ENCODE assay signal across 17 cellular contexts in the genomic region with DNA sequence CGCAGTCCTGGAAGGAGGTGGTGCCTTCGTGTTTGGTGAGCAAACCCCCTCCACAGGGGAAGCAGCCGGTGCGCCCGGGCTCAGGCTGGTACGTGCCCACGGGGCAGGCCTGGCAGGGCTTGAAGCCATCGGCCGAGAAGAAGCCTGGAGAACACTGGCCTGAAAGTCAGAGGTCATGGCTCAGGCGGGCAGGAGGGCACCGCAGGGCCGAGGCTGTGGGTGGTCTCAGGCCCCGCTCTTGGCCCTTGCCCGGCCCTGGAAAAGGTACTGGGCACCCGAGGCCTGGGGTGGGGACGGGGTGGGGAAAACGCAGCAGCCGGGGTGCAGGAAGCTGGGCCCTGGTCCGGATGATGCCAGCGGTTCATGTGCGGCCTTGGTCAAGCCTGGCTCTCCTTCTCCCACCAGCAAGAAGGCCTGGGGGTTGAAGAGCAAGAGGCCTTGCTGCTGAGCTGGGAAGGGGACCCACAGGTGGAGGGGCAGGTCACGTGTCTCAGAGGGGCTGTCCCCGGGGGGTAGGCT. TPM values are rescaled to one million over a fixed set of nuclear protein-coding genes. Genes with fewer than 3 reads are reported as not detected.
A peak's percentile ranks its signal among the peaks of the same experiment; 100 is the strongest.
DNase-seq lines count a peak whose midpoint lies in the region; ATAC-seq, FAIRE-seq and TF ChIP-seq lines count a peak whose summit lies in the region.
"Had no signal": no experiment of that assay in that cellular context is flagged by ENCODE, and none has a peak within 500 bp of the region (broad histone marks: within the 10 kb centered on the region; RNA-seq: fewer than 3 reads in every experiment).

No MANE protein-coding gene starts in this region.

- H4K8ac ChIP-seq in IMR-90 (ENCODE audit: low read depth in 2 of 2, low read length in 2 of 2): no peak overlapping the region

- no peak overlapping the region for H2BK15ac ChIP-seq in IMR-90 (ENCODE audit: low read depth, low read length)

- DNase-seq in Right ventricle myocardium inferior (ENCODE audit: missing footprints): peak; percentile 55
- no peak for DNase-seq in cardiac septum (ENCODE audit: low spot score)
- DNase-seq in IMR-90: no peak
- peak; percentile 72 for DNase-seq in kidney
- DNase-seq in SK-N-DZ (ENCODE audit: low spot score): no peak
- no peak for DNase-seq in DMS 273 (lab: John Stamatoyannopoulos, UW; ENCODE audit: unreplicated experiment)
- DNase-seq: C1 segment of cervical spinal cord; Calu3; CD4-positive, alpha-beta memory T cell; COR-L47; DMS153; DND-41; GM23248 had no signal

- in situ Hi-C loops in IMR-90 (cut with MboI; ENCODE audit: low sequenced_read_pairs): no loop called here

- no peak overlapping the region for H3K18ac ChIP-seq in IMR-90 (ENCODE audit: low read depth, low read length)

- no peak overlapping the region for H3K4ac ChIP-seq in IMR-90 (ENCODE audit: low read depth, low read length)

- intact Hi-C loops in Right ventricle myocardium inferior (cut with DNase I): no loop called here
- intact Hi-C loops in cardiac septum (cut with DNase I): no loop called here
- intact Hi-C loops in IMR-90 (cut with micrococcal nuclease): no loop called here
- intact Hi-C loops in kidney (cut with DNase I): no loop called here

- no peak for TF ChIP-seq RAD21 in IMR-90 (IDR thresholded peaks at IDR 0.05; ENCODE audit: low read length)

- CTCF ChIA-PET in IMR-90 (lab: Yijun Ruan, JAX): no interaction called here

- H2BK120ac ChIP-seq in IMR-90 (ENCODE audit: low read depth, low read length): no peak overlapping the region

- no peak overlapping the region for H4K5ac ChIP-seq in IMR-90 (ENCODE audit: low read depth, low read length)

- H3K4me3 ChIP-seq in IMR-90 (ENCODE audit: insufficient read depth, low read depth, low read length) (no peak overlapping the region), kidney (ENCODE audit: low read length in 2 of 2) (no peak overlapping the region)
- H3K4me3 ChIP-seq: GM23248 had no signal

- H3K27me3 ChIP-seq in IMR-90 (ENCODE audit: control insufficient read depth, insufficient read depth, low read length): peaks cover 26% of the 10 kb centered on the region

- no peak overlapping the region for H3K4me2 ChIP-seq in IMR-90 (ENCODE audit: low read depth, low read length)

- H2AK9ac ChIP-seq in IMR-90 (replicated peaks; ENCODE audit: low read depth, low read length, poor library complexity): peak overlapping the region; percentile 28

- H3K9me3 ChIP-seq in IMR-90 (ENCODE audit: control insufficient read depth, insufficient read depth, low read length) (no peaks in the 10 kb centered on the region), kidney (ENCODE audit: control insufficient read depth in 1 of 2, low read length in 2 of 2) (no peaks in the 10 kb centered on the region)

- H3K4me1 ChIP-seq in IMR-90 (ENCODE audit: control insufficient read depth, insufficient read depth, low read length) (no peaks in the 10 kb centered on the region), kidney (ENCODE audit: control insufficient read depth in 1 of 2, insufficient read depth in 1 of 2, low read depth in 1 of 2, low read length in 2 of 2) (no peaks in the 10 kb centered on the region)

- H2AK5ac ChIP-seq in IMR-90 (ENCODE audit: low read depth, low read length): no peak overlapping the region

- H3K23ac ChIP-seq in IMR-90 (ENCODE audit: low read depth, low read length): no peak overlapping the region

- H3K14ac ChIP-seq in IMR-90 (replicated peaks; ENCODE audit: low read depth, low read length): no peak overlapping the region

- no TSS peak for BruUV-seq in IMR-90 (replicated peaks; lab: Mats Ljungman, UMichigan)

- no peak overlapping the region for H2BK5ac ChIP-seq in IMR-90 (ENCODE audit: low read depth, low read length, poor library complexity, severe bottlenecking)

- no peak for FAIRE-seq in kidney (lab: Jason Lieb, UNC)
- FAIRE-seq: A204.1, G401.6, GM19239 had no signal

- no peak for TF ChIP-seq POLR2A in IMR-90 (IDR thresholded peaks at IDR 0.05; ENCODE audit: low read depth, low read length)

- H2BK20ac ChIP-seq in IMR-90 (ENCODE audit: low read depth, low read length): no peak overlapping the region

- dilution Hi-C loops in IMR-90 (cut with HindIII; ENCODE audit: low sequenced_read_pairs, unreplicated experiment): no loop called here

- H3K9me1 ChIP-seq in IMR-90 (ENCODE audit: insufficient read depth, low read length): no peaks in the 10 kb centered on the region

- H4K20me1 ChIP-seq in IMR-90 (ENCODE audit: insufficient read depth, low read length): no peaks in the 10 kb centered on the region

- H3K27ac ChIP-seq in IMR-90 (ENCODE audit: insufficient read depth, low read length) (no peak overlapping the region), kidney (ENCODE audit: low read depth in 2 of 2, low read length in 2 of 2) (no peak overlapping the region)
- H3K27ac ChIP-seq: 22Rv1, GM23248 had no signal

- H3K56ac ChIP-seq in IMR-90 (ENCODE audit: extremely low read depth, insufficient read depth, low read length): no peak overlapping the region

- no peak overlapping the region for H2AFZ ChIP-seq in IMR-90 (replicated peaks; ENCODE audit: low read length, poor library complexity)
- H2AFZ ChIP-seq: GM23248 had no signal

- 81% methylated on average over 4 of the region's 23 CpGs; no CpG with 5 or more reads in 1 of the 2 experiments for WGBS in IMR-90 (ENCODE audit: extremely low coverage in 2 of 2, insufficient read length in 1 of 2), 2 experiments

- POLR2A ChIA-PET in IMR-90 (lab: Charles Lee; ENCODE audit: unreplicated experiment): no interaction called here

- no peak overlapping the region for H4K91ac ChIP-seq in IMR-90 (ENCODE audit: insufficient read depth, low read depth, low read length)

- no peaks in the 10 kb centered on the region for H3K79me1 ChIP-seq in IMR-90 (ENCODE audit: low read depth in 1 of 2, low read length in 2 of 2)

- no peak overlapping the region for H3K9ac ChIP-seq in IMR-90 (ENCODE audit: low read depth, low read length)
- H3K9ac ChIP-seq in kidney (ENCODE audit: low read length in 2 of 2): no peak overlapping the region
- H3K9ac ChIP-seq: GM23248 had no signal

- ATAC-seq in Right ventricle myocardium inferior (no peak), IMR-90 (ENCODE audit: low read depth) (no peak)

- H3K36me3 ChIP-seq in IMR-90 (ENCODE audit: control insufficient read depth, insufficient read depth, low read length): no peaks in the 10 kb centered on the region
- no peaks in the 10 kb centered on the region for H3K36me3 ChIP-seq in kidney (ENCODE audit: control insufficient read depth in 1 of 2, insufficient read depth in 2 of 2, low read length in 2 of 2)

- no peak for TF ChIP-seq CTCF in IMR-90 (conservative IDR thresholded peaks at IDR 0.05; ENCODE audit: low read depth, low read length)
- no peak for TF ChIP-seq CTCF in kidney (IDR thresholded peaks at IDR 0.05; ENCODE audit: borderline replicate concordance, extremely low read depth, insufficient read depth)

TF ChIP-seq in IMR-90, 13 proteins besides CTCF, POLR2A, EP300 and RAD21:
- TF ChIP-seq FOS (IDR thresholded peaks at IDR 0.05; ENCODE audit: low read depth, low read length): no peak
- no peak for TF ChIP-seq RFX5 (IDR thresholded peaks at IDR 0.05; ENCODE audit: low read depth, low read length)
- TF ChIP-seq CEBPB (IDR thresholded peaks at IDR 0.05; ENCODE audit: low read depth, low read length): no peak
- TF ChIP-seq MAZ (IDR thresholded peaks at IDR 0.05; ENCODE audit: borderline replicate concordance, low read depth, low read length): no peak
- TF ChIP-seq, protein P1, sequence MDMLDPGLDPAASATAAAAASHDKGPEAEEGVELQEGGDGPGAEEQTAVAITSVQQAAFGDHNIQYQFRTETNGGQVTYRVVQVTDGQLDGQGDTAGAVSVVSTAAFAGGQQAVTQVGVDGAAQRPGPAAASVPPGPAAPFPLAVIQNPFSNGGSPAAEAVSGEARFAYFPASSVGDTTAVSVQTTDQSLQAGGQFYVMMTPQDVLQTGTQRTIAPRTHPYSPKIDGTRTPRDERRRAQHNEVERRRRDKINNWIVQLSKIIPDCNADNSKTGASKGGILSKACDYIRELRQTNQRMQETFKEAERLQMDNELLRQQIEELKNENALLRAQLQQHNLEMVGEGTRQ (IDR thresholded peaks at IDR 0.05; ENCODE audit: low read depth, low read length): no peak
- TF ChIP-seq CHD1 (IDR thresholded peaks at IDR 0.05; ENCODE audit: low read depth, low read length): no peak
- no peak for TF ChIP-seq NFE2L2 (IDR thresholded peaks at IDR 0.05; ENCODE audit: low read depth, low read length)
- TF ChIP-seq MXI1 (IDR thresholded peaks at IDR 0.05; ENCODE audit: borderline replicate concordance, low read depth, low read length): no peak
- TF ChIP-seq, protein P2, sequence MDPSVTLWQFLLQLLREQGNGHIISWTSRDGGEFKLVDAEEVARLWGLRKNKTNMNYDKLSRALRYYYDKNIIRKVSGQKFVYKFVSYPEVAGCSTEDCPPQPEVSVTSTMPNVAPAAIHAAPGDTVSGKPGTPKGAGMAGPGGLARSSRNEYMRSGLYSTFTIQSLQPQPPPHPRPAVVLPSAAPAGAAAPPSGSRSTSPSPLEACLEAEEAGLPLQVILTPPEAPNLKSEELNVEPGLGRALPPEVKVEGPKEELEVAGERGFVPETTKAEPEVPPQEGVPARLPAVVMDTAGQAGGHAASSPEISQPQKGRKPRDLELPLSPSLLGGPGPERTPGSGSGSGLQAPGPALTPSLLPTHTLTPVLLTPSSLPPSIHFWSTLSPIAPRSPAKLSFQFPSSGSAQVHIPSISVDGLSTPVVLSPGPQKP (IDR thresholded peaks at IDR 0.05; ENCODE audit: borderline replicate concordance, low read depth, low read length): no peak
- no peak for TF ChIP-seq RCOR1 (IDR thresholded peaks at IDR 0.05; ENCODE audit: insufficient replicate concordance, low read length)
- no peak for TF ChIP-seq BHLHE40 (IDR thresholded peaks at IDR 0.05; ENCODE audit: low read depth, low read length)
- TF ChIP-seq SMC3 (IDR thresholded peaks at IDR 0.05; ENCODE audit: low read depth, low read length): no peak
- TF ChIP-seq MAFK (IDR thresholded peaks at IDR 0.05; ENCODE audit: low read depth, low read length): no peak

RNA-seq across cellular contexts. Expression of gene TTLL12, which starts 25.6 kb away (rescaled TPM):
- 13.2 TPM for total RNA-seq in Right ventricle myocardium inferior
- total RNA-seq in cardiac septum: 11.3 TPM
- total RNA-seq in IMR-90 (2012; rRNA removed): 26.7 and 30.1 TPM in 2 replicates
- polyA plus RNA-seq in IMR-90 (2012; rRNA removed): 20.9 and 21.8 TPM in 2 replicates
- polyA plus RNA-seq in IMR-90 (2012; cell fraction: cytosol; rRNA removed): 13.3 and 15.5 TPM in 2 replicates
- 7.9 and 17.5 TPM in 2 replicates for polyA plus RNA-seq in IMR-90 (2012; cell fraction: nucleus; rRNA removed; ENCODE audit: low replicate concordance)
- total RNA-seq in kidney: 26.3 TPM
- 11.5 TPM for polyA plus RNA-seq in kidney (ENCODE audit: insufficient read depth, low read depth, low replicate concordance)
- 56.9 and 61.0 TPM in 2 replicates for polyA plus RNA-seq in SK-N-DZ (2014; cell fraction: cytosol; rRNA removed)
- polyA plus RNA-seq in SK-N-DZ (2014; cell fraction: nucleus; rRNA removed): 52.4 and 60.6 TPM in 2 replicates

Comparison
In these comparisons a context has a peak if more than half of its experiments do, and no peak if none do; other contexts are left out.
1. DNase-seq: peak in Right ventricle myocardium inferior (single experiment) and kidney (single experiment); none in cardiac septum (single experiment), IMR-90 (single experiment), SK-N-DZ (single experiment) and DMS 273 (single experiment).